8 cellular contexts compared by ENCODE assay signal in genomic region chr16:79770244-79771064, GRCh38.
DNase-seq lines count a peak whose midpoint lies in the region; ATAC-seq and TF ChIP-seq lines count a peak whose summit lies in the region.

No MANE protein-coding gene starts in this region.

- H3K36me3 Mint-ChIP-seq in activated T-helper 1 cell treated with anti-CD3 and anti-CD28 coated beads, Interleukin-12 subunit alpha, Interleukin-12 subunit beta, Interleukin-2, Interleukin-4 antibody, amounts not matched to agents 30 ng/mL and 10 ng/mL and 1 ng/mL, durations not matched to agents 14 hours and 24 hours and 36 hours (ENCODE audit: low read depth) = no peaks in the 10 kb centered on the region

- H3K9me3 Mint-ChIP-seq in activated T-helper 1 cell treated with anti-CD3 and anti-CD28 coated beads, Interleukin-12 subunit alpha, Interleukin-12 subunit beta, Interleukin-2, Interleukin-4 antibody, amounts not matched to agents 30 ng/mL and 10 ng/mL and 1 ng/mL, durations not matched to agents 14 hours and 24 hours and 36 hours = no peaks in the 10 kb centered on the region

- TF ChIP-seq CTCF in HL-60 (IDR thresholded peaks at IDR 0.05; ENCODE audit: insufficient read depth, low read length) (no peak), OCI-LY7 (conservative IDR thresholded peaks at IDR 0.05; ENCODE audit: low read length) (no peak)

- H3K27me3 Mint-ChIP-seq in activated T-helper 1 cell treated with anti-CD3 and anti-CD28 coated beads, Interleukin-12 subunit alpha, Interleukin-12 subunit beta, Interleukin-2, Interleukin-4 antibody, amounts not matched to agents 30 ng/mL and 10 ng/mL and 1 ng/mL, durations not matched to agents 14 hours and 24 hours and 36 hours (ENCODE audit: insufficient read depth) = no peaks in the 10 kb centered on the region

- H3K4me3 Mint-ChIP-seq in activated T-helper 1 cell treated with anti-CD3 and anti-CD28 coated beads, Interleukin-12 subunit alpha, Interleukin-12 subunit beta, Interleukin-2, Interleukin-4 antibody, amounts not matched to agents 30 ng/mL and 10 ng/mL and 1 ng/mL, durations not matched to agents 14 hours and 24 hours and 36 hours = peak overlapping the region; percentile 86

- H3K27ac ChIP-seq in HL-60 (replicated peaks) (no peak overlapping the region), OCI-LY7 (ENCODE audit: low read depth, low read length, poor library complexity, severe bottlenecking) (no peak overlapping the region)

- BruUV-seq in OCI-LY7 (replicated peaks; lab: Mats Ljungman, UMichigan) = no TSS peak

- H3K4me1 ChIP-seq in OCI-LY7 (ENCODE audit: insufficient read depth, low read length, poor library complexity, severe bottlenecking) = no peaks in the 10 kb centered on the region

- H2AFZ ChIP-seq in OCI-LY7 (ENCODE audit: low read length) = peak overlapping the region; percentile 71

- CTCF ChIA-PET in OCI-LY7 (lab: Charles Lee; ENCODE audit: unreplicated experiment) = no interaction called here

- ATAC-seq in GM19467 (IDR thresholded peaks at IDR 0.05; ENCODE audit: unreplicated experiment) = peak; percentile 100

- H3K4me2 ChIP-seq in OCI-LY7 (ENCODE audit: low read length) = peak overlapping the region; percentile 54

- no peaks in the 10 kb centered on the region for H3K36me3 ChIP-seq in OCI-LY7 (ENCODE audit: insufficient read depth, low read length)

- peaks cover 36% of the 10 kb centered on the region for H3K4me1 Mint-ChIP-seq in activated T-helper 1 cell treated with anti-CD3 and anti-CD28 coated beads, Interleukin-12 subunit alpha, Interleukin-12 subunit beta, Interleukin-2, Interleukin-4 antibody, amounts not matched to agents 30 ng/mL and 10 ng/mL and 1 ng/mL, durations not matched to agents 14 hours and 24 hours and 36 hours (ENCODE audit: low read depth)

- H3K27me3 ChIP-seq in HL-60 (ENCODE audit: insufficient read depth, poor library complexity, severe bottlenecking) = peaks cover 4% of the 10 kb centered on the region

- intact Hi-C loops in OCI-LY7 (cut with micrococcal nuclease; ENCODE audit: unreplicated experiment) = no loop called here
- intact Hi-C loops in activated T-helper 1 cell treated with anti-CD3 and anti-CD28 coated beads, Interleukin-12 subunit alpha, Interleukin-12 subunit beta, Interleukin-2, Interleukin-4 antibody, amounts not matched to agents 30 ng/mL and 10 ng/mL and 1 ng/mL, durations not matched to agents 14 hours and 24 hours and 36 hours (cut with micrococcal nuclease) = loop anchor here (1.0 to 10.0 kb wide), 5 partner anchors 73 to 1307 kb away; partner anchors contain the start of gene C16orf46

- no peaks in the 10 kb centered on the region for H3K79me2 ChIP-seq in OCI-LY7 (ENCODE audit: insufficient read depth, low read depth, low read length)

- H4K20me1 ChIP-seq in OCI-LY7 (ENCODE audit: insufficient read depth, low read length) = no peaks in the 10 kb centered on the region

- H3K9me2 ChIP-seq in OCI-LY7 (ENCODE audit: insufficient read depth, low read length) = no peaks in the 10 kb centered on the region

- peak overlapping the region; percentile 84 for H3K27ac Mint-ChIP-seq in activated T-helper 1 cell treated with anti-CD3 and anti-CD28 coated beads, Interleukin-12 subunit alpha, Interleukin-12 subunit beta, Interleukin-2, Interleukin-4 antibody, amounts not matched to agents 30 ng/mL and 10 ng/mL and 1 ng/mL, durations not matched to agents 14 hours and 24 hours and 36 hours

- H3K9me3 ChIP-seq in OCI-LY7 (ENCODE audit: low read length) = no peaks in the 10 kb centered on the region

- H3K4me3 ChIP-seq in HL-60 (replicated peaks; ENCODE audit: insufficient read depth, low read length) (peak overlapping the region; percentile 32), OCI-LY7 (ENCODE audit: low read depth, low read length, poor library complexity, severe bottlenecking) (peak overlapping the region; percentile 59)

- POLR2A ChIA-PET in OCI-LY7 (lab: Charles Lee) = interaction anchor here (0.5 to 1.0 kb wide), 5 partner anchors 9 to 812 kb away, joined by 3 to 4 read pairs (median 4); no protein-coding TSS in a partner anchor

- DNase-seq in CD1c-positive myeloid dendritic cell (ENCODE audit: extremely low spot score) (peak; percentile 90), HL-60 (ENCODE audit: low read depth in 1 of 2, low spot score in 1 of 2) (peak; percentile 5 to 14), OCI-LY7 (ENCODE audit: low spot score) (peak; percentile 72), fibroblast of gingiva (ENCODE audit: low read depth) (peak; percentile 82), myocyte (ENCODE audit: low read depth) (peak; percentile 90)
- peak; percentile 71 for DNase-seq in activated T-helper 1 cell treated with anti-CD3 and anti-CD28 coated beads, Interleukin-12 subunit alpha, Interleukin-12 subunit beta, Interleukin-2, Interleukin-4 antibody, amounts not matched to agents 30 ng/mL and 10 ng/mL and 1 ng/mL, durations not matched to agents 14 hours and 24 hours and 36 hours (ENCODE audit: low spot score)
- DNase-seq in stimulated activated CD8-positive, alpha-beta memory T cell treated with anti-CD3 and anti-CD28 coated beads, Interleukin-7, amount 100 ng/mL, for 24 hours (ENCODE audit: low read depth) = peak; percentile 30

Comparison
In these comparisons a context has a peak if more than half of its experiments do, and no peak if none do; other contexts are left out.
1. DNase-seq: peak in every context shown above with its lines; median percentile 90 in CD1c-positive myeloid dendritic cell; 90 in myocyte; 82 in fibroblast of gingiva; 72 in OCI-LY7; 71 in activated T-helper 1 cell treated with anti-CD3 and anti-CD28 coated beads, Interleukin-12 subunit alpha, Interleukin-12 subunit beta, Interleukin-2, Interleukin-4 antibody, amounts not matched to agents 30 ng/mL and 10 ng/mL and 1 ng/mL, durations not matched to agents 14 hours and 24 hours and 36 hours; 30 in stimulated activated CD8-positive, alpha-beta memory T cell treated with anti-CD3 and anti-CD28 coated beads, Interleukin-7, amount 100 ng/mL, for 24 hours; 10 in HL-60.